17 cellular contexts compared by ENCODE assay signal in genomic region chr5:130231786-130232185, GRCh38.
"Had no signal": no experiment of that assay in that cellular context is flagged by ENCODE, and none has a peak within 500 bp of the region (broad histone marks: within the 10 kb centered on the region; RNA-seq: fewer than 3 reads in every experiment).

No MANE protein-coding gene starts in this region.

- H3K27ac ChIP-seq: coronary artery, heart left ventricle, ovary, right atrium auricular region, sigmoid colon had no signal

- H3K36me3 ChIP-seq: heart left ventricle, ovary, right atrium auricular region, sigmoid colon had no signal

- H3K9me3 ChIP-seq: heart left ventricle, ovary, sigmoid colon had no signal

- ATAC-seq: heart left ventricle, left colon, left ventricle myocardium superior, mucosa of descending colon, natural killer cell had no signal

- DNase-seq: effector CD4-positive, alpha-beta T cell; endodermal cell; foreskin fibroblast; heart left ventricle; hippocampal formation; left colon; left ventricle myocardium superior; mucosa of descending colon; natural killer cell; ovary; sigmoid colon; small intestine; stimulated activated CD4-positive, alpha-beta T cell treated with anti-CD3 and anti-CD28 coated beads, Interleukin-12 subunit alpha, Interleukin-12 subunit beta, amount 100 ng/mL, for 4 hours; stimulated activated naive CD4-positive, alpha-beta T cell treated with Interleukin-2 at 50 U/mL for 16 hours; trophoblast cell had no signal

- H3K4me1 ChIP-seq: heart left ventricle, right atrium auricular region, sigmoid colon had no signal

- H3K27me3 ChIP-seq: heart left ventricle, ovary, right atrium auricular region, sigmoid colon had no signal

- H3K4me3 ChIP-seq: coronary artery, heart left ventricle, mucosa of descending colon, ovary, right atrium auricular region, sigmoid colon had no signal
